ENCODE assay signal across 8 cellular contexts in genomic region chrX:54999717-55000598, GRCh38. TPM values are rescaled to one million over a fixed set of nuclear protein-coding genes. Genes with fewer than 3 reads are reported as not detected.
DNase-seq lines count a peak whose midpoint lies in the region; ATAC-seq and TF ChIP-seq lines count a peak whose summit lies in the region.

A gene with protein sequence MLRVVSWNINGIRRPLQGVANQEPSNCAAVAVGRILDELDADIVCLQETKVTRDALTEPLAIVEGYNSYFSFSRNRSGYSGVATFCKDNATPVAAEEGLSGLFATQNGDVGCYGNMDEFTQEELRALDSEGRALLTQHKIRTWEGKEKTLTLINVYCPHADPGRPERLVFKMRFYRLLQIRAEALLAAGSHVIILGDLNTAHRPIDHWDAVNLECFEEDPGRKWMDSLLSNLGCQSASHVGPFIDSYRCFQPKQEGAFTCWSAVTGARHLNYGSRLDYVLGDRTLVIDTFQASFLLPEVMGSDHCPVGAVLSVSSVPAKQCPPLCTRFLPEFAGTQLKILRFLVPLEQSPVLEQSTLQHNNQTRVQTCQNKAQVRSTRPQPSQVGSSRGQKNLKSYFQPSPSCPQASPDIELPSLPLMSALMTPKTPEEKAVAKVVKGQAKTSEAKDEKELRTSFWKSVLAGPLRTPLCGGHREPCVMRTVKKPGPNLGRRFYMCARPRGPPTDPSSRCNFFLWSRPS (plus strand): TSS chrX:55000363. CDS start chrX:55000423, 60 bp downstream.

- H3K4me3 ChIP-seq in dorsolateral prefrontal cortex: peak within 1 kb of the TSS; percentile 36 to 80 (median 62)
- peak within 1 kb of the TSS; percentile 60 to 90 (median 87) for H3K4me3 ChIP-seq in liver (ENCODE audit: low read depth in 1 of 3, low read length in 3 of 3)

- H3K9me3 ChIP-seq in liver (ENCODE audit: control insufficient read depth in 4 of 4, low read length in 3 of 4): no peaks in the 10 kb centered on the region

- TF ChIP-seq CTCF in dorsolateral prefrontal cortex (IDR thresholded peaks at IDR 0.05 in 54 of 56, conservative IDR thresholded peaks at IDR 0.05 in 2 of 56; ENCODE audit: low read depth in 1 of 56, partially characterized antibody in 56 of 56) (peak in 4 of 56 donors; percentile 9 to 25 (median 14)), liver (IDR thresholded peaks at IDR 0.05; ENCODE audit: low read depth, low read length, missing input control) (no peak)

- WGBS in liver: under 1% methylated on average over 55 of the region's 55 CpGs

- peak; percentile 93 for ATAC-seq in GM19438 (IDR thresholded peaks at IDR 0.05; ENCODE audit: low read depth, unreplicated experiment)
- peak; percentile 69 for ATAC-seq in HG03575 (IDR thresholded peaks at IDR 0.05; ENCODE audit: extremely low read depth, insufficient number of reproducible peaks, low FRiP score, unreplicated experiment)

- H3K4me3 Mint-ChIP-seq in activated CD4-positive, alpha-beta memory T cell treated with anti-CD3 and anti-CD28 coated beads for 36 hours: peak within 1 kb of the TSS; percentile 92

- H3K4me1 ChIP-seq in liver (ENCODE audit: control insufficient read depth in 4 of 4, insufficient read depth in 4 of 4, low read length in 3 of 4): peaks cover 4 to 26% (median 14%) of the 10 kb centered on the region in 4 donors

- intact Hi-C loops in activated CD4-positive, alpha-beta memory T cell treated with anti-CD3 and anti-CD28 coated beads for 36 hours (cut with micrococcal nuclease): loop anchor here (1.0 to 10.0 kb wide), 7 partner anchors 57 to 958 kb away; partner anchors contain the start of genes FAM120C, MAGED2, PHF8 and TRO
- intact Hi-C loops in dorsolateral prefrontal cortex (cut with DNase I): loop anchor here (5.0 to 10.0 kb wide), 5 partner anchors 165 to 958 kb away; partner anchors contain the start of genes MAGED2 (in 1 of the 2) and PHF8 (in 1 of the 2)

- peak in 1 of 2 donors; percentile 14 for TF ChIP-seq RAD21 in liver (IDR thresholded peaks at IDR 0.05)

- H3K27ac ChIP-seq in dorsolateral prefrontal cortex (peak within 1 kb of the TSS; percentile 35 to 93 (median 82)), liver (ENCODE audit: low read depth in 1 of 2, low read length in 2 of 2) (peak within 1 kb of the TSS; percentile 89 to 91)

- H3K9ac ChIP-seq in liver (ENCODE audit: low read depth in 1 of 2, low read length in 2 of 2): peak within 1 kb of the TSS; percentile 73 to 79

- DNase-seq in CD1c-positive myeloid dendritic cell (ENCODE audit: extremely low spot score) (peak; percentile 95), NCI-H82 treated with DMSO at 0.1 percent for 48 hours (lab: John Stamatoyannopoulos, UW; ENCODE audit: unreplicated experiment) (peak; percentile 83), dorsolateral prefrontal cortex (peak; percentile 74 to 92 (median 88))
- peak; percentile 92 for DNase-seq in activated CD4-positive, alpha-beta memory T cell treated with anti-CD3 and anti-CD28 coated beads for 36 hours
- DNase-seq in stimulated activated CD4-positive, alpha-beta T cell treated with anti-CD3 and anti-CD28 coated beads, Interleukin-4, amount 100 ng/mL, for 24 hours: peak; percentile 88

- peaks cover 0 to 8% (median 3%) of the 10 kb centered on the region in 4 donors for H3K36me3 ChIP-seq in liver (ENCODE audit: control insufficient read depth in 4 of 4, insufficient read depth in 3 of 4, low read depth in 1 of 4, low read length in 3 of 4)

- peaks cover 24% of the 10 kb centered on the region for H3K36me3 Mint-ChIP-seq in activated CD4-positive, alpha-beta memory T cell treated with anti-CD3 and anti-CD28 coated beads for 36 hours

- CTCF ChIA-PET in activated CD4-positive, alpha-beta memory T cell treated with anti-CD3 and anti-CD28 coated beads for 36 hours (lab: Charles Lee): interaction anchor here (0.9 to 1.8 kb wide), 6 partner anchors 12 to 361 kb away, joined by 3 to 8 read pairs (median 4); no protein-coding TSS in a partner anchor

- H3K27ac Mint-ChIP-seq in activated CD4-positive, alpha-beta memory T cell treated with anti-CD3 and anti-CD28 coated beads for 36 hours: peak within 1 kb of the TSS; percentile 87

- H3K27me3 Mint-ChIP-seq in activated CD4-positive, alpha-beta memory T cell treated with anti-CD3 and anti-CD28 coated beads for 36 hours: no peaks in the 10 kb centered on the region

- POLR2A ChIA-PET in activated CD4-positive, alpha-beta memory T cell treated with anti-CD3 and anti-CD28 coated beads for 36 hours (lab: Charles Lee): interaction anchor here (0.8 to 1.4 kb wide), 3 partner anchors 9 to 360 kb away, joined by 3 to 7 read pairs (median 3); no protein-coding TSS in a partner anchor

- H3K9me3 Mint-ChIP-seq in activated CD4-positive, alpha-beta memory T cell treated with anti-CD3 and anti-CD28 coated beads for 36 hours: no peaks in the 10 kb centered on the region

- peaks cover 17% of the 10 kb centered on the region for H3K4me1 Mint-ChIP-seq in activated CD4-positive, alpha-beta memory T cell treated with anti-CD3 and anti-CD28 coated beads for 36 hours (ENCODE audit: low read depth)

- H3K27me3 ChIP-seq in dorsolateral prefrontal cortex (peaks cover 0 to 35% (median 1%) of the 10 kb centered on the region in 45 donors), liver (ENCODE audit: control insufficient read depth in 4 of 4, insufficient read depth in 4 of 4, low read length in 3 of 4) (no peaks in the 10 kb centered on the region)

TF ChIP-seq in liver, 16 proteins besides CTCF, POLR2A, EP300 and RAD21:
- TF ChIP-seq HNF4A (conservative IDR thresholded peaks at IDR 0.05): no peak
- TF ChIP-seq YY1 (IDR thresholded peaks at IDR 0.05): peak; percentile 80
- TF ChIP-seq ATF3 (IDR thresholded peaks at IDR 0.05): no peak
- peak in 1 of 2 donors; percentile 61 for TF ChIP-seq EGR1 (IDR thresholded peaks at IDR 0.05; ENCODE audit: low read depth in 2 of 2)
- TF ChIP-seq JUND (IDR thresholded peaks at IDR 0.05): peak in 1 of 2 donors; percentile 28
- TF ChIP-seq, protein P1, sequence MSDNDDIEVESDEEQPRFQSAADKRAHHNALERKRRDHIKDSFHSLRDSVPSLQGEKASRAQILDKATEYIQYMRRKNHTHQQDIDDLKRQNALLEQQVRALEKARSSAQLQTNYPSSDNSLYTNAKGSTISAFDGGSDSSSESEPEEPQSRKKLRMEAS (IDR thresholded peaks at IDR 0.05): peak; percentile 74
- TF ChIP-seq NR2F2 (IDR thresholded peaks at IDR 0.05): no peak
- peak; percentile 46 for TF ChIP-seq REST (IDR thresholded peaks at IDR 0.05)
- peak; percentile 54 to 59 for TF ChIP-seq RXRA (IDR thresholded peaks at IDR 0.05)
- peak; percentile 56 for TF ChIP-seq TAF1 (conservative IDR thresholded peaks at IDR 0.05)
- no peak for TF ChIP-seq FOXA2 (IDR thresholded peaks at IDR 0.05)
- TF ChIP-seq GABPA (IDR thresholded peaks at IDR 0.05 in 1 of 2, conservative IDR thresholded peaks at IDR 0.05 in 1 of 2): peak; percentile 8 to 85
- peak; percentile 68 for TF ChIP-seq SP1 (IDR thresholded peaks at IDR 0.05)
- TF ChIP-seq, protein P2, sequence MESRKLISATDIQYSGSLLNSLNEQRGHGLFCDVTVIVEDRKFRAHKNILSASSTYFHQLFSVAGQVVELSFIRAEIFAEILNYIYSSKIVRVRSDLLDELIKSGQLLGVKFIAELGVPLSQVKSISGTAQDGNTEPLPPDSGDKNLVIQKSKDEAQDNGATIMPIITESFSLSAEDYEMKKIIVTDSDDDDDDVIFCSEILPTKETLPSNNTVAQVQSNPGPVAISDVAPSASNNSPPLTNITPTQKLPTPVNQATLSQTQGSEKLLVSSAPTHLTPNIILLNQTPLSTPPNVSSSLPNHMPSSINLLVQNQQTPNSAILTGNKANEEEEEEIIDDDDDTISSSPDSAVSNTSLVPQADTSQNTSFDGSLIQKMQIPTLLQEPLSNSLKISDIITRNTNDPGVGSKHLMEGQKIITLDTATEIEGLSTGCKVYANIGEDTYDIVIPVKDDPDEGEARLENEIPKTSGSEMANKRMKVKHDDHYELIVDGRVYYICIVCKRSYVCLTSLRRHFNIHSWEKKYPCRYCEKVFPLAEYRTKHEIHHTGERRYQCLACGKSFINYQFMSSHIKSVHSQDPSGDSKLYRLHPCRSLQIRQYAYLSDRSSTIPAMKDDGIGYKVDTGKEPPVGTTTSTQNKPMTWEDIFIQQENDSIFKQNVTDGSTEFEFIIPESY (IDR thresholded peaks at IDR 0.05): peak; percentile 19
- TF ChIP-seq FOXA1 (IDR thresholded peaks at IDR 0.05): no peak
- TF ChIP-seq HNF4G (IDR thresholded peaks at IDR 0.05): no peak

RNA-seq across cellular contexts. Expression of the gene that starts here (rescaled TPM):
- 10 to 100 TPM; 32.7 to 32.9 TPM for total RNA-seq in activated CD4-positive, alpha-beta memory T cell treated with anti-CD3 and anti-CD28 coated beads for 36 hours
- 10 to 100 TPM in 1 of 120 experiments, 1 to 10 TPM in 119; 4.2 to 12.0 (median 6.3) TPM for total RNA-seq in dorsolateral prefrontal cortex
- total RNA-seq in liver: 1 to 10 TPM; 5.0 to 6.5 TPM
- polyA plus RNA-seq in liver: 1 to 10 TPM; 6.9 to 8.6 TPM

Comparison
In these comparisons a context has a peak if more than half of its experiments do, and no peak if none do; other contexts are left out.
1. Peak in every context shown above with its lines: DNase-seq, ATAC-seq, H3K4me3 ChIP-seq and H3K27ac ChIP-seq.